Comparison of ENCODE assay signal across 8 cellular contexts in the genomic region with DNA sequence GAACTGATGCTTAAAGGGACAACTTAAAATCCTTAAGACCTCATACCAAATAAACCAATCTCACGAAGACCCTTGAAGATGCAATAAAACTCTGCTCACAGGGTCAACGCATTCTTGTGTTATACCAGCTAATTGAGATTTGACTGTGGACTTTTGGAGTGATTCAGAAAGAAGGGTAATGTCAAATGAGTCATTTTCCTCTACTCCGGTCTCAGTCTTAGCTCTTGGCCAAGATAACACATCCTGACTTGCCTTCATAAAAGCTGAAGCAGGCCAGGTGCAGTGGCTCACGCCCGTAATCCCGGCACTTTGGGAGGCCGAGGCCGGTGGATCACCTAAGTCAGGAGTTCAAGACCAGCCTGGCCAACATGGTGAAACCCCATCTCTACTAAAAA. TPM values are rescaled to one million over a fixed set of nuclear protein-coding genes. Genes with fewer than 3 reads are reported as not detected.
A peak's percentile ranks its signal among the peaks of the same experiment; 100 is the strongest.
DNase-seq lines count a peak whose midpoint lies in the region; ATAC-seq and TF ChIP-seq lines count a peak whose summit lies in the region.

No MANE protein-coding gene starts in this region.

- H3K36me3 ChIP-seq in MM.1S (replicated peaks; ENCODE audit: insufficient read depth, low read length), result peaks cover 4% of the 10 kb centered on the region; the same call in 1 of the 2 replicates

- no peak overlapping the region for H3K9ac ChIP-seq in MM.1S (ENCODE audit: low read length)

- H3K4me1 Mint-ChIP-seq in CD4-positive, alpha-beta T cell (ENCODE audit: low read depth), result peaks cover 80% of the 10 kb centered on the region
- H3K4me1 Mint-ChIP-seq in activated T-helper 1 cell treated with anti-CD3 and anti-CD28 coated beads, Interleukin-12 subunit alpha, Interleukin-12 subunit beta, Interleukin-2, Interleukin-4 antibody, amounts not matched to agents 30 ng/mL and 10 ng/mL and 1 ng/mL, durations not matched to agents 14 hours and 24 hours and 36 hours (ENCODE audit: low read depth), result peaks cover 57% of the 10 kb centered on the region

- no peak overlapping the region for H3K4me3 ChIP-seq in MM.1S (ENCODE audit: low read length)

- no peaks in the 10 kb centered on the region for H3K9me2 ChIP-seq in MM.1S (replicated peaks; ENCODE audit: insufficient read depth, low read length)

- CTCF ChIA-PET in CD4-positive, alpha-beta T cell (lab: Charles Lee), result interaction anchor here (0.5 to 3.5 kb wide), 13 partner anchors 9 to 557 kb away, joined by 3 to 19 read pairs (median 4); partner anchors contain the start of genes HEXA and PARP6

- ATAC-seq in CD4-positive, alpha-beta T cell (ENCODE audit: poor library complexity), result no peak

- H3K4me2 ChIP-seq in MM.1S (ENCODE audit: low read depth, low read length), result peak overlapping the region; percentile 5

- H2AFZ ChIP-seq in MM.1S (ENCODE audit: low read length), result no peak overlapping the region

- H3K27ac Mint-ChIP-seq in CD4-positive, alpha-beta T cell, result peak overlapping the region; percentile 96
- H3K27ac Mint-ChIP-seq in activated T-helper 1 cell treated with anti-CD3 and anti-CD28 coated beads, Interleukin-12 subunit alpha, Interleukin-12 subunit beta, Interleukin-2, Interleukin-4 antibody, amounts not matched to agents 30 ng/mL and 10 ng/mL and 1 ng/mL, durations not matched to agents 14 hours and 24 hours and 36 hours, result peak overlapping the region; percentile 89

- peaks cover 52% of the 10 kb centered on the region for H3K36me3 Mint-ChIP-seq in CD4-positive, alpha-beta T cell (ENCODE audit: low read depth)
- H3K36me3 Mint-ChIP-seq in activated T-helper 1 cell treated with anti-CD3 and anti-CD28 coated beads, Interleukin-12 subunit alpha, Interleukin-12 subunit beta, Interleukin-2, Interleukin-4 antibody, amounts not matched to agents 30 ng/mL and 10 ng/mL and 1 ng/mL, durations not matched to agents 14 hours and 24 hours and 36 hours (ENCODE audit: low read depth), result peaks cover 62% of the 10 kb centered on the region

- peak overlapping the region; percentile 92 for H3K27ac ChIP-seq in CD4-positive, alpha-beta T cell (ENCODE audit: low read depth, low read length)
- no peak overlapping the region for H3K27ac ChIP-seq in MM.1S (ENCODE audit: low read length)

- peak in 2 of 10 experiments; percentile 23 to 39 for DNase-seq in CD4-positive, alpha-beta T cell
- DNase-seq in MM.1S, result no peak
- peak; percentile 39 for DNase-seq in activated T-helper 1 cell treated with anti-CD3 and anti-CD28 coated beads, Interleukin-12 subunit alpha, Interleukin-12 subunit beta, Interleukin-2, Interleukin-4 antibody, amounts not matched to agents 30 ng/mL and 10 ng/mL and 1 ng/mL, durations not matched to agents 14 hours and 24 hours and 36 hours (ENCODE audit: low spot score)
- peak; percentile 8 for DNase-seq in globus pallidus (ENCODE audit: low spot score)
- peak; percentile 39 to 55 for DNase-seq in stimulated activated CD4-positive, alpha-beta T cell treated with anti-CD3 and anti-CD28 coated beads, Interleukin-4, amount 100 ng/mL, for 48 hours (ENCODE audit: low read depth in 2 of 2)
- DNase-seq in superior temporal gyrus (ENCODE audit: extremely low spot score), result no peak
- no peak for DNase-seq in NCI-H345 (lab: John Stamatoyannopoulos, UW)
- DNase-seq in NCI-H1092 treated with DMSO at 0.1 percent for 48 hours (lab: John Stamatoyannopoulos, UW), result no peak

- H3K4me3 Mint-ChIP-seq in CD4-positive, alpha-beta T cell, result peak overlapping the region; percentile 86
- H3K4me3 Mint-ChIP-seq in activated T-helper 1 cell treated with anti-CD3 and anti-CD28 coated beads, Interleukin-12 subunit alpha, Interleukin-12 subunit beta, Interleukin-2, Interleukin-4 antibody, amounts not matched to agents 30 ng/mL and 10 ng/mL and 1 ng/mL, durations not matched to agents 14 hours and 24 hours and 36 hours, result peak overlapping the region; percentile 97

- POLR2A ChIA-PET in CD4-positive, alpha-beta T cell (lab: Charles Lee), result interaction anchor here (0.7 to 2.8 kb wide), 14 partner anchors 10 to 371 kb away, joined by 3 to 29 read pairs (median 5); partner anchors contain the start of genes ARIH1, HEXA, MYO9A and SENP8

- H3K27me3 Mint-ChIP-seq in CD4-positive, alpha-beta T cell, result no peaks in the 10 kb centered on the region
- H3K27me3 Mint-ChIP-seq in activated T-helper 1 cell treated with anti-CD3 and anti-CD28 coated beads, Interleukin-12 subunit alpha, Interleukin-12 subunit beta, Interleukin-2, Interleukin-4 antibody, amounts not matched to agents 30 ng/mL and 10 ng/mL and 1 ng/mL, durations not matched to agents 14 hours and 24 hours and 36 hours (ENCODE audit: insufficient read depth), result no peaks in the 10 kb centered on the region

- H3K79me2 ChIP-seq in MM.1S (ENCODE audit: low read length), result peaks cover 84% of the 10 kb centered on the region

- peaks cover 25% of the 10 kb centered on the region for H3K4me1 ChIP-seq in MM.1S (ENCODE audit: low read length)

- no peaks in the 10 kb centered on the region for H3K27me3 ChIP-seq in CD4-positive, alpha-beta T cell (ENCODE audit: control insufficient read depth, insufficient read depth, low read length)
- H3K27me3 ChIP-seq in MM.1S (replicated peaks; ENCODE audit: insufficient read depth, low read length), result no peaks in the 10 kb centered on the region

- peaks cover 46% of the 10 kb centered on the region for H4K20me1 ChIP-seq in MM.1S (ENCODE audit: insufficient read depth, low read length)

- no peaks in the 10 kb centered on the region for H3K9me3 Mint-ChIP-seq in CD4-positive, alpha-beta T cell
- H3K9me3 Mint-ChIP-seq in activated T-helper 1 cell treated with anti-CD3 and anti-CD28 coated beads, Interleukin-12 subunit alpha, Interleukin-12 subunit beta, Interleukin-2, Interleukin-4 antibody, amounts not matched to agents 30 ng/mL and 10 ng/mL and 1 ng/mL, durations not matched to agents 14 hours and 24 hours and 36 hours, result no peaks in the 10 kb centered on the region

- TF ChIP-seq CTCF in CD4-positive, alpha-beta T cell (IDR thresholded peaks at IDR 0.05), result no peak
- TF ChIP-seq CTCF in MM.1S (IDR thresholded peaks at IDR 0.05; ENCODE audit: low read length), result no peak

- intact Hi-C loops in CD4-positive, alpha-beta T cell (cut with DNase I, micrococcal nuclease), result loop anchor here (2.0 to 10.0 kb wide), 3 partner anchors 46 to 150 kb away; partner anchors contain the start of genes HEXA (in 2 of the 2) and PARP6 (in 1 of the 2)
- intact Hi-C loops in activated T-helper 1 cell treated with anti-CD3 and anti-CD28 coated beads, Interleukin-12 subunit alpha, Interleukin-12 subunit beta, Interleukin-2, Interleukin-4 antibody, amounts not matched to agents 30 ng/mL and 10 ng/mL and 1 ng/mL, durations not matched to agents 14 hours and 24 hours and 36 hours (cut with micrococcal nuclease), result loop anchor here (1.0 kb wide), 2 partner anchors 109 to 247 kb away; partner anchors contain the start of genes ARIH1, MYO9A and SENP8

- H3F3A ChIP-seq in MM.1S (ENCODE audit: insufficient read depth, low read length), result peaks cover 19% of the 10 kb centered on the region

- no peaks in the 10 kb centered on the region for H3K9me3 ChIP-seq in CD4-positive, alpha-beta T cell (ENCODE audit: control insufficient read depth, low read length)
- no peaks in the 10 kb centered on the region for H3K9me3 ChIP-seq in MM.1S (replicated peaks; ENCODE audit: insufficient read depth, low read length)

RNA-seq across cellular contexts. Expression of gene PKM, which starts 3.8 kb away (rescaled TPM):
- 100 to 1,000 TPM; 202 to 203 TPM for total RNA-seq in CD4-positive, alpha-beta T cell
- 2,409 and 2,442 TPM in 2 replicates for total RNA-seq in activated T-helper 1 cell treated with anti-CD3 and anti-CD28 coated beads, Interleukin-12 subunit alpha, Interleukin-12 subunit beta, Interleukin-2, Interleukin-4 antibody, amounts not matched to agents 30 ng/mL and 10 ng/mL and 1 ng/mL, durations not matched to agents 14 hours and 24 hours and 36 hours

RNA-seq across cellular contexts. Expression of gene GRAMD2A, which starts 29.6 kb away (rescaled TPM):
- total RNA-seq in CD4-positive, alpha-beta T cell, result not detected
- total RNA-seq in activated T-helper 1 cell treated with anti-CD3 and anti-CD28 coated beads, Interleukin-12 subunit alpha, Interleukin-12 subunit beta, Interleukin-2, Interleukin-4 antibody, amounts not matched to agents 30 ng/mL and 10 ng/mL and 1 ng/mL, durations not matched to agents 14 hours and 24 hours and 36 hours, result 0.21 TPM in 1 of 2 replicates, not detected in the other

RNA-seq across cellular contexts. Expression of gene PARP6, which starts 45.2 kb away (rescaled TPM):
- 100 to 1,000 TPM; 128 to 133 TPM for total RNA-seq in CD4-positive, alpha-beta T cell
- 79.3 and 87.1 TPM in 2 replicates for total RNA-seq in activated T-helper 1 cell treated with anti-CD3 and anti-CD28 coated beads, Interleukin-12 subunit alpha, Interleukin-12 subunit beta, Interleukin-2, Interleukin-4 antibody, amounts not matched to agents 30 ng/mL and 10 ng/mL and 1 ng/mL, durations not matched to agents 14 hours and 24 hours and 36 hours

Comparison
In these comparisons a context has a peak if more than half of its experiments do, and no peak if none do; other contexts are left out.
1. DNase-seq: peak in activated T-helper 1 cell treated with anti-CD3 and anti-CD28 coated beads, Interleukin-12 subunit alpha, Interleukin-12 subunit beta, Interleukin-2, Interleukin-4 antibody, amounts not matched to agents 30 ng/mL and 10 ng/mL and 1 ng/mL, durations not matched to agents 14 hours and 24 hours and 36 hours (single experiment), globus pallidus (single experiment) and stimulated activated CD4-positive, alpha-beta T cell treated with anti-CD3 and anti-CD28 coated beads, Interleukin-4, amount 100 ng/mL, for 48 hours (2 of 2); none in MM.1S (single experiment), superior temporal gyrus (single experiment), NCI-H345 (single experiment) and NCI-H1092 treated with DMSO at 0.1 percent for 48 hours (single experiment).
2. RNA of gene PKM, which starts 3.8 kb away (total RNA-seq): 2,409 to 2,442 TPM in activated T-helper 1 cell treated with anti-CD3 and anti-CD28 coated beads, Interleukin-12 subunit alpha, Interleukin-12 subunit beta, Interleukin-2, Interleukin-4 antibody, amounts not matched to agents 30 ng/mL and 10 ng/mL and 1 ng/mL, durations not matched to agents 14 hours and 24 hours and 36 hours; 202 to 203 TPM in CD4-positive, alpha-beta T cell; every median in the first group is over 10 times any median in the second.